Comparison of ENCODE assay signal across 2 cellular contexts in the genomic region with DNA sequence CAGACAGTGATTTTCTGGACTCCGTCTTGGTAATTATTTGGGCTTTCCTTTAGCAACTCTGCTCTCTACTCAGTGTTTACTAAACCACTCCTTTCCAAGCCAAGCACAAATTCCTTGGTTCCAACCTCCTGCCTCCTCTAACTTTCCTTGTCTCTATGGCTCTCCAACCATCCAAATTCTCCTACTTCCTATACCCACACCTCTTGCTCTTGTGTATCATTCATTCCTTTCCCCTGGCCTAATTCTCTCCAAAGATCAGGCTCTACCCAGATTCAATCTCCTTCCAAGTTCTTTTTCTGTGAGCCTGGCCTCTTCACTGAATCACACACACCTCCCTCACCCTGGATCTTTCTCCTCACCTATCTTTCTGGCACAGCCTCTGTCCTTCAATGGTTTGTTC.
TF ChIP-seq lines count a peak whose summit lies in the region.

No MANE protein-coding gene starts in this region.

TF ChIP-seq in SK-N-SH, 30 proteins besides CTCF, POLR2A, EP300 and RAD21 (continued from another document):
- TF ChIP-seq, protein P1, sequence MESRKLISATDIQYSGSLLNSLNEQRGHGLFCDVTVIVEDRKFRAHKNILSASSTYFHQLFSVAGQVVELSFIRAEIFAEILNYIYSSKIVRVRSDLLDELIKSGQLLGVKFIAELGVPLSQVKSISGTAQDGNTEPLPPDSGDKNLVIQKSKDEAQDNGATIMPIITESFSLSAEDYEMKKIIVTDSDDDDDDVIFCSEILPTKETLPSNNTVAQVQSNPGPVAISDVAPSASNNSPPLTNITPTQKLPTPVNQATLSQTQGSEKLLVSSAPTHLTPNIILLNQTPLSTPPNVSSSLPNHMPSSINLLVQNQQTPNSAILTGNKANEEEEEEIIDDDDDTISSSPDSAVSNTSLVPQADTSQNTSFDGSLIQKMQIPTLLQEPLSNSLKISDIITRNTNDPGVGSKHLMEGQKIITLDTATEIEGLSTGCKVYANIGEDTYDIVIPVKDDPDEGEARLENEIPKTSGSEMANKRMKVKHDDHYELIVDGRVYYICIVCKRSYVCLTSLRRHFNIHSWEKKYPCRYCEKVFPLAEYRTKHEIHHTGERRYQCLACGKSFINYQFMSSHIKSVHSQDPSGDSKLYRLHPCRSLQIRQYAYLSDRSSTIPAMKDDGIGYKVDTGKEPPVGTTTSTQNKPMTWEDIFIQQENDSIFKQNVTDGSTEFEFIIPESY (IDR thresholded peaks at IDR 0.05; ENCODE audit: borderline replicate concordance, low read depth), result no peak
- TF ChIP-seq YY1 (IDR thresholded peaks at IDR 0.05; ENCODE audit: low read depth), result no peak
- no peak for TF ChIP-seq TCF12 (IDR thresholded peaks at IDR 0.05)
- no peak for TF ChIP-seq RFX5 (IDR thresholded peaks at IDR 0.05; ENCODE audit: low read length)
- TF ChIP-seq, protein P2, sequence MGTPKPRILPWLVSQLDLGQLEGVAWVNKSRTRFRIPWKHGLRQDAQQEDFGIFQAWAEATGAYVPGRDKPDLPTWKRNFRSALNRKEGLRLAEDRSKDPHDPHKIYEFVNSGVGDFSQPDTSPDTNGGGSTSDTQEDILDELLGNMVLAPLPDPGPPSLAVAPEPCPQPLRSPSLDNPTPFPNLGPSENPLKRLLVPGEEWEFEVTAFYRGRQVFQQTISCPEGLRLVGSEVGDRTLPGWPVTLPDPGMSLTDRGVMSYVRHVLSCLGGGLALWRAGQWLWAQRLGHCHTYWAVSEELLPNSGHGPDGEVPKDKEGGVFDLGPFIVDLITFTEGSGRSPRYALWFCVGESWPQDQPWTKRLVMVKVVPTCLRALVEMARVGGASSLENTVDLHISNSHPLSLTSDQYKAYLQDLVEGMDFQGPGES (IDR thresholded peaks at IDR 0.05; ENCODE audit: low read depth, low read length), result no peak
- no peak for TF ChIP-seq NFIC (IDR thresholded peaks at IDR 0.05; ENCODE audit: borderline replicate concordance)
- TF ChIP-seq, protein P3, sequence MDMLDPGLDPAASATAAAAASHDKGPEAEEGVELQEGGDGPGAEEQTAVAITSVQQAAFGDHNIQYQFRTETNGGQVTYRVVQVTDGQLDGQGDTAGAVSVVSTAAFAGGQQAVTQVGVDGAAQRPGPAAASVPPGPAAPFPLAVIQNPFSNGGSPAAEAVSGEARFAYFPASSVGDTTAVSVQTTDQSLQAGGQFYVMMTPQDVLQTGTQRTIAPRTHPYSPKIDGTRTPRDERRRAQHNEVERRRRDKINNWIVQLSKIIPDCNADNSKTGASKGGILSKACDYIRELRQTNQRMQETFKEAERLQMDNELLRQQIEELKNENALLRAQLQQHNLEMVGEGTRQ (IDR thresholded peaks at IDR 0.05; ENCODE audit: borderline replicate concordance, low read depth, low read length), result no peak
- TF ChIP-seq FOSL2 (IDR thresholded peaks at IDR 0.05; ENCODE audit: borderline replicate concordance, low read depth), result no peak
- no peak for TF ChIP-seq TEAD4 (IDR thresholded peaks at IDR 0.05; ENCODE audit: borderline replicate concordance, insufficient read depth)
- no peak for TF ChIP-seq MEF2A (IDR thresholded peaks at IDR 0.05; ENCODE audit: borderline replicate concordance, low read depth)
- TF ChIP-seq FOXJ3 (CRISPR knock-in tag; IDR thresholded peaks at IDR 0.05), result no peak
- no peak for TF ChIP-seq RXRA (IDR thresholded peaks at IDR 0.05; ENCODE audit: borderline replicate concordance, low read depth)
- no peak for TF ChIP-seq GABPA (IDR thresholded peaks at IDR 0.05; ENCODE audit: low read depth)
- no peak for TF ChIP-seq ELF1 (IDR thresholded peaks at IDR 0.05)
- TF ChIP-seq, protein P4, sequence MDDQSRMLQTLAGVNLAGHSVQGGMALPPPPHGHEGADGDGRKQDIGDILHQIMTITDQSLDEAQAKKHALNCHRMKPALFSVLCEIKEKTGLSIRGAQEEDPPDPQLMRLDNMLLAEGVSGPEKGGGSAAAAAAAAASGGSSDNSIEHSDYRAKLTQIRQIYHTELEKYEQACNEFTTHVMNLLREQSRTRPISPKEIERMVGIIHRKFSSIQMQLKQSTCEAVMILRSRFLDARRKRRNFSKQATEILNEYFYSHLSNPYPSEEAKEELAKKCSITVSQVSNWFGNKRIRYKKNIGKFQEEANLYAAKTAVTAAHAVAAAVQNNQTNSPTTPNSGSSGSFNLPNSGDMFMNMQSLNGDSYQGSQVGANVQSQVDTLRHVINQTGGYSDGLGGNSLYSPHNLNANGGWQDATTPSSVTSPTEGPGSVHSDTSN (IDR thresholded peaks at IDR 0.05), result no peak
- TF ChIP-seq SIN3A (IDR thresholded peaks at IDR 0.05; ENCODE audit: borderline replicate concordance, low read depth, low read length), result no peak
- no peak for TF ChIP-seq CHD2 (IDR thresholded peaks at IDR 0.05; ENCODE audit: low read length, partially characterized antibody)
- no peak for TF ChIP-seq EZH2phosphoT487 (IDR thresholded peaks at IDR 0.05; ENCODE audit: borderline replicate concordance, low read depth)

TF ChIP-seq in SK-N-SH treated with all-trans-retinoic acid at 6 μM for 48 hours, 23 proteins besides CTCF, POLR2A, EP300 and RAD21:
- TF ChIP-seq, protein P5, sequence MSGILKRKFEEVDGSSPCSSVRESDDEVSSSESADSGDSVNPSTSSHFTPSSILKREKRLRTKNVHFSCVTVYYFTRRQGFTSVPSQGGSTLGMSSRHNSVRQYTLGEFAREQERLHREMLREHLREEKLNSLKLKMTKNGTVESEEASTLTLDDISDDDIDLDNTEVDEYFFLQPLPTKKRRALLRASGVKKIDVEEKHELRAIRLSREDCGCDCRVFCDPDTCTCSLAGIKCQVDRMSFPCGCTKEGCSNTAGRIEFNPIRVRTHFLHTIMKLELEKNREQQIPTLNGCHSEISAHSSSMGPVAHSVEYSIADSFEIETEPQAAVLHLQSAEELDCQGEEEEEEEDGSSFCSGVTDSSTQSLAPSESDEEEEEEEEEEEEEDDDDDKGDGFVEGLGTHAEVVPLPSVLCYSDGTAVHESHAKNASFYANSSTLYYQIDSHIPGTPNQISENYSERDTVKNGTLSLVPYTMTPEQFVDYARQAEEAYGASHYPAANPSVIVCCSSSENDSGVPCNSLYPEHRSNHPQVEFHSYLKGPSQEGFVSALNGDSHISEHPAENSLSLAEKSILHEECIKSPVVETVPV (CRISPR knock-in tag; IDR thresholded peaks at IDR 0.05), result no peak
- TF ChIP-seq BACH2 (CRISPR knock-in tag; IDR thresholded peaks at IDR 0.05; ENCODE audit: borderline replicate concordance), result no peak
- TF ChIP-seq SNAI2 (CRISPR knock-in tag; IDR thresholded peaks at IDR 0.05), result no peak
- no peak for TF ChIP-seq ZFP3 (CRISPR knock-in tag; IDR thresholded peaks at IDR 0.05)
- TF ChIP-seq ISL1 (CRISPR knock-in tag; IDR thresholded peaks at IDR 0.05), result no peak
- TF ChIP-seq, protein P6, sequence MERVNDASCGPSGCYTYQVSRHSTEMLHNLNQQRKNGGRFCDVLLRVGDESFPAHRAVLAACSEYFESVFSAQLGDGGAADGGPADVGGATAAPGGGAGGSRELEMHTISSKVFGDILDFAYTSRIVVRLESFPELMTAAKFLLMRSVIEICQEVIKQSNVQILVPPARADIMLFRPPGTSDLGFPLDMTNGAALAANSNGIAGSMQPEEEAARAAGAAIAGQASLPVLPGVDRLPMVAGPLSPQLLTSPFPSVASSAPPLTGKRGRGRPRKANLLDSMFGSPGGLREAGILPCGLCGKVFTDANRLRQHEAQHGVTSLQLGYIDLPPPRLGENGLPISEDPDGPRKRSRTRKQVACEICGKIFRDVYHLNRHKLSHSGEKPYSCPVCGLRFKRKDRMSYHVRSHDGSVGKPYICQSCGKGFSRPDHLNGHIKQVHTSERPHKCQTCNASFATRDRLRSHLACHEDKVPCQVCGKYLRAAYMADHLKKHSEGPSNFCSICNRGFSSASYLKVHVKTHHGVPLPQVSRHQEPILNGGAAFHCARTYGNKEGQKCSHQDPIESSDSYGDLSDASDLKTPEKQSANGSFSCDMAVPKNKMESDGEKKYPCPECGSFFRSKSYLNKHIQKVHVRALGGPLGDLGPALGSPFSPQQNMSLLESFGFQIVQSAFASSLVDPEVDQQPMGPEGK (CRISPR knock-in tag; IDR thresholded peaks at IDR 0.05; ENCODE audit: borderline replicate concordance), result no peak
- no peak for TF ChIP-seq OSR1 (CRISPR knock-in tag; IDR thresholded peaks at IDR 0.05)
